8 cellular contexts compared by ENCODE assay signal in genomic region chr9:132944294-132945185, GRCh38. TPM values are rescaled to one million over a fixed set of nuclear protein-coding genes. Genes with fewer than 3 reads are reported as not detected.
DNase-seq lines count a peak whose midpoint lies in the region; ATAC-seq, FAIRE-seq and TF ChIP-seq lines count a peak whose summit lies in the region.

Gene TSC1 (minus strand): TSS chr9:132944616. CDS start chr9:132928872, 15,744 bp downstream.

- H2BK120ac ChIP-seq in neuronal stem cell (ENCODE audit: low read depth, low read length) = no peak within 1 kb of the TSS

- H3K4ac ChIP-seq in neuronal stem cell (ENCODE audit: low read length) = no peak within 1 kb of the TSS

- peak within 1 kb of the TSS; percentile 95 for H3K14ac ChIP-seq in neuronal stem cell (ENCODE audit: low read length)

- no peaks in the 10 kb centered on the region for H3K36me3 ChIP-seq in HCT116 (ENCODE audit: control insufficient read depth in 1 of 2, insufficient read depth in 2 of 2, low read length in 2 of 2)
- H3K36me3 ChIP-seq in neuronal stem cell (replicated peaks in 1 of 2; ENCODE audit: control insufficient read depth in 2 of 2, insufficient read depth in 2 of 2, low read length in 2 of 2) = no peaks in the 10 kb centered on the region
- H3K36me3 ChIP-seq in subcutaneous abdominal adipose tissue (ENCODE audit: control insufficient read depth in 5 of 5, insufficient read depth in 5 of 5, low read length in 5 of 5) = no peaks in the 10 kb centered on the region

- no peak for TF ChIP-seq RAD21 in HCT116 (IDR thresholded peaks at IDR 0.05; ENCODE audit: low read depth)

- DNase-seq in Daoy (ENCODE audit: low read depth) = peak; percentile 97
- peak; percentile 86 for DNase-seq in HCT116 (ENCODE audit: low read depth, low spot score)
- peak; percentile 91 for DNase-seq in MV-4-11 (lab: John Stamatoyannopoulos, UW)
- DNase-seq in SK-MEL-5 (ENCODE audit: low read depth, low spot score) = peak; percentile 91
- peak; percentile 97 for DNase-seq in activated naive CD4-positive, alpha-beta T cell treated with Interleukin-2 at 50 U/mL for 16 hours
- peak; percentile 88 to 94 for DNase-seq in frontal cortex (ENCODE audit: low spot score in 2 of 2)
- DNase-seq in neuronal stem cell (ENCODE audit: low spot score) = peak; percentile 97

- peak within 1 kb of the TSS; percentile 91 for H2AK5ac ChIP-seq in neuronal stem cell (ENCODE audit: low read depth, low read length)

- POLR2A ChIA-PET in HCT116 (lab: Charles Lee) = interaction anchor here (1.6 kb wide), 1 partner anchor 86 kb away, joined by 3 read pairs; the partner anchor contains the start of gene GTF3C5

- BruUV-seq in HCT116 (replicated peaks; lab: Mats Ljungman, UMichigan) = no TSS peak

- H3K4me1 ChIP-seq in HCT116 (ENCODE audit: control insufficient read depth in 1 of 2, insufficient read depth in 2 of 2, low read length in 2 of 2) (peaks cover 7 to 30% of the 10 kb centered on the region in 2 experiments; a peak in 3 of 4 replicates), neuronal stem cell (ENCODE audit: control insufficient read depth in 2 of 2, insufficient read depth in 1 of 2, low read depth in 1 of 2, low read length in 2 of 2) (peaks cover 11 to 15% of the 10 kb centered on the region in 2 donors), subcutaneous abdominal adipose tissue (ENCODE audit: control insufficient read depth in 5 of 5, insufficient read depth in 5 of 5, low read length in 5 of 5) (peaks cover 3 to 26% (median 25%) of the 10 kb centered on the region in 5 donors)

- intact Hi-C loops in HCT116 (cut with micrococcal nuclease) = no loop called here

- H3K9me2 ChIP-seq in HCT116 (ENCODE audit: insufficient read depth) = no peaks in the 10 kb centered on the region

- H3K9ac ChIP-seq in HCT116 (ENCODE audit: low read length) = peak within 1 kb of the TSS; percentile 93
- H3K9ac ChIP-seq in neuronal stem cell (ENCODE audit: low read depth, low read length, poor library complexity) = peak within 1 kb of the TSS; percentile 95
- peak within 1 kb of the TSS; percentile 73 to 100 (median 99) for H3K9ac ChIP-seq in subcutaneous abdominal adipose tissue (ENCODE audit: low read length in 5 of 5)

- H4K20me1 ChIP-seq in HCT116 (ENCODE audit: insufficient read depth) = no peaks in the 10 kb centered on the region

- H3K79me2 ChIP-seq in HCT116 (ENCODE audit: insufficient read depth, low read length) = peaks cover 41% of the 10 kb centered on the region

- H3K4me2 ChIP-seq in HCT116 (ENCODE audit: low read length) = peak within 1 kb of the TSS; percentile 92
- H3K4me2 ChIP-seq in neuronal stem cell (ENCODE audit: insufficient read depth, low read length, poor library complexity, severe bottlenecking) = peak within 1 kb of the TSS; percentile 82

- H3K27me3 ChIP-seq in HCT116 (ENCODE audit: insufficient read depth, low read length) = no peaks in the 10 kb centered on the region
- H3K27me3 ChIP-seq in neuronal stem cell (ENCODE audit: control insufficient read depth in 3 of 3, insufficient read depth in 3 of 3, low read depth in 1 of 3, low read length in 3 of 3) = no peaks in the 10 kb centered on the region
- no peaks in the 10 kb centered on the region for H3K27me3 ChIP-seq in subcutaneous abdominal adipose tissue (ENCODE audit: control insufficient read depth in 5 of 5, insufficient read depth in 4 of 5, low read length in 5 of 5)

- H3K4me3 ChIP-seq in HCT116 (replicated peaks in 1 of 2; ENCODE audit: low read depth in 1 of 2, low read length in 2 of 2) = peak within 1 kb of the TSS; percentile 93 to 95
- peak within 1 kb of the TSS; percentile 81 to 91 for H3K4me3 ChIP-seq in neuronal stem cell (ENCODE audit: low read length in 2 of 2)
- peak within 1 kb of the TSS; percentile 87 to 97 (median 90) for H3K4me3 ChIP-seq in subcutaneous abdominal adipose tissue (ENCODE audit: low read depth in 1 of 5, low read length in 5 of 5)

- no CpG with 5 or more reads among the region's 72 CpGs for WGBS in neuronal stem cell (ENCODE audit: extremely low coverage in 2 of 2, insufficient read length in 2 of 2, insufficient replicate concordance in 1 of 2), 2 donors

- TF ChIP-seq POLR2A in HCT116 (IDR thresholded peaks at IDR 0.05; ENCODE audit: borderline replicate concordance, extremely low read depth, insufficient read depth, insufficient read length) = peak; percentile 15

- H3K23ac ChIP-seq in neuronal stem cell (ENCODE audit: low read depth, low read length, poor library complexity) = peak within 1 kb of the TSS; percentile 87

- TF ChIP-seq CTCF in HCT116 (IDR thresholded peaks at IDR 0.05 in 2 of 3, conservative IDR thresholded peaks at IDR 0.05 in 1 of 3; ENCODE audit: borderline replicate concordance in 1 of 3, insufficient read depth in 1 of 3, low read depth in 2 of 3, low read length in 2 of 3) = no peak

- peak within 1 kb of the TSS; percentile 14 for H2BK12ac ChIP-seq in neuronal stem cell (ENCODE audit: low read length)

- H4K91ac ChIP-seq in neuronal stem cell (ENCODE audit: low read depth, low read length, poor library complexity) = no peak within 1 kb of the TSS

- peaks cover 5% of the 10 kb centered on the region for H3K79me1 ChIP-seq in neuronal stem cell (ENCODE audit: low read depth, low read length)

- H4K8ac ChIP-seq in neuronal stem cell (ENCODE audit: low read depth, low read length) = no peak within 1 kb of the TSS

- no peak for FAIRE-seq in frontal cortex (lab: Jason Lieb, UNC)

- H2AFZ ChIP-seq in HCT116 (ENCODE audit: low read depth, low read length, poor library complexity, severe bottlenecking) = peak within 1 kb of the TSS; percentile 22
- peak within 1 kb of the TSS; percentile 93 for H2AFZ ChIP-seq in neuronal stem cell (ENCODE audit: low read length)

- RAD21 ChIA-PET in HCT116 (lab: Charles Lee; ENCODE audit: low non-redundant PET in 1 of 2, low total read pairs in 2 of 2, uncharacterized antibody in 2 of 2, unreplicated experiment in 2 of 2) = interaction anchor here in 1 of 2 experiments (0.7 kb wide), 1 partner anchor 573 kb away, joined by 8 read pairs; no protein-coding TSS in a partner anchor

- H3K9me3 ChIP-seq in HCT116 (ENCODE audit: control insufficient read depth in 1 of 2, insufficient read depth in 1 of 2, low read depth in 1 of 2, low read length in 2 of 2) (no peaks in the 10 kb centered on the region), neuronal stem cell (replicated peaks in 1 of 2; ENCODE audit: control insufficient read depth in 2 of 2, insufficient read depth in 1 of 2, low read depth in 1 of 2, low read length in 2 of 2) (no peaks in the 10 kb centered on the region), subcutaneous abdominal adipose tissue (ENCODE audit: control insufficient read depth in 5 of 5, low read length in 5 of 5) (no peaks in the 10 kb centered on the region)

- in situ Hi-C loops in SK-MEL-5 (cut with HindIII; ENCODE audit: low pct_unique_long_range_greater_than_20kb, low sequenced_read_pairs) = no loop called here

- peak within 1 kb of the TSS; percentile 99 for H3K18ac ChIP-seq in neuronal stem cell (ENCODE audit: low read length)

- H3K27ac ChIP-seq in HCT116 (ENCODE audit: low read depth, low read length) = peak within 1 kb of the TSS; percentile 87
- peak within 1 kb of the TSS; percentile 78 for H3K27ac ChIP-seq in neuronal stem cell (replicated peaks; ENCODE audit: low read length)
- H3K27ac ChIP-seq in subcutaneous abdominal adipose tissue (ENCODE audit: low read depth, low read length) = peak within 1 kb of the TSS; percentile 96

- CTCF ChIA-PET in HCT116 (lab: Charles Lee) = interaction anchor here (0.7 to 1.1 kb wide), 3 partner anchors 78 to 300 kb away, joined by 3 read pairs; no protein-coding TSS in a partner anchor

- ATAC-seq in HCT116 = peak; percentile 86

- H2BK5ac ChIP-seq in neuronal stem cell (ENCODE audit: low read length) = peak within 1 kb of the TSS; percentile 99

- peak within 1 kb of the TSS; percentile 54 for H2BK15ac ChIP-seq in neuronal stem cell (ENCODE audit: low read length)

TF ChIP-seq in HCT116, 20 proteins besides CTCF, POLR2A, EP300 and RAD21:
- TF ChIP-seq FOSL1 (IDR thresholded peaks at IDR 0.05; ENCODE audit: low read depth) (no peak), ZFX (IDR thresholded peaks at IDR 0.05) (peak; percentile 19; the same call in 1 of the 2 replicates), TCF7L2 (IDR thresholded peaks at IDR 0.05; ENCODE audit: borderline replicate concordance, extremely low read depth, insufficient read depth, insufficient read length) (no peak), JUND (IDR thresholded peaks at IDR 0.05) (peak; percentile 45; the same call in 1 of the 2 replicates), EZH2phosphoT487 (IDR thresholded peaks at IDR 0.05; ENCODE audit: borderline replicate concordance) (no peak), SP1 (IDR thresholded peaks at IDR 0.05; ENCODE audit: low read depth) (peak; percentile 83), CBX3 (IDR thresholded peaks at IDR 0.05; ENCODE audit: low read depth) (no peak), SIN3A (IDR thresholded peaks at IDR 0.05; ENCODE audit: low read depth) (no peak; the same call in 1 of the 2 replicates), POLR2AphosphoS5 (IDR thresholded peaks at IDR 0.05; ENCODE audit: low read depth, low read length) (peak; percentile 63), EGR1 (IDR thresholded peaks at IDR 0.05; ENCODE audit: low read depth) (peak; percentile 76), ELF1 (IDR thresholded peaks at IDR 0.05; ENCODE audit: borderline replicate concordance, low read depth) (no peak), CEBPB (IDR thresholded peaks at IDR 0.05; ENCODE audit: low read depth) (no peak), MAX (IDR thresholded peaks at IDR 0.05) (peak; percentile 52), YY1 (IDR thresholded peaks at IDR 0.05; ENCODE audit: extremely low read depth, insufficient replicate concordance, low read depth, low read length) (peak; percentile 98)
TF ChIP-seq in HCT116: peak in this region for 7.

RNA-seq across cellular contexts. Expression of gene TSC1, which starts in this region (rescaled TPM):
- 27.7 and 28.9 TPM in 2 replicates for total RNA-seq in Daoy (2014; rRNA removed; shearing (Covaris generic))
- 34.5 TPM for total RNA-seq in HCT116 (2021; ENCODE audit: unreplicated experiment)
- polyA plus RNA-seq in HCT116 (2012) = 14.6 and 15.2 TPM in 2 replicates
- total RNA-seq in SK-MEL-5 (2014; rRNA removed; shearing (Covaris generic)) = 38.0 and 45.6 TPM in 2 replicates
- polyA plus RNA-seq in SK-MEL-5 (2015; cell fraction: cytosol; rRNA removed) = 20.7 and 26.6 TPM in 2 replicates
- 162 and 224 TPM in 2 replicates for polyA plus RNA-seq in SK-MEL-5 (2015; cell fraction: nucleus; rRNA removed)
- total RNA-seq in frontal cortex = 36.7 TPM
- 19.4 TPM for polyA plus RNA-seq in neuronal stem cell (2013, experiment 1 of 2)
- 18.7 TPM for polyA plus RNA-seq in neuronal stem cell (2013, experiment 2 of 2)

Comparison
In these comparisons a context has a peak if more than half of its experiments do, and no peak if none do; other contexts are left out.
1. Peak in every context shown above with its lines: DNase-seq, ATAC-seq, H3K4me3 ChIP-seq and H3K27ac ChIP-seq.